In genomic region chr19:54832496-54832895, GRCh38 we compare ENCODE assay signal across 11 cellular contexts. TPM values are rescaled to one million over a fixed set of nuclear protein-coding genes. Genes with fewer than 3 reads are reported as not detected.
"Had no signal": no experiment of that assay in that cellular context is flagged by ENCODE, and none has a peak within 500 bp of the region (broad histone marks: within the 10 kb centered on the region; RNA-seq: fewer than 3 reads in every experiment).

Gene KIR2DS4, plus strand, starts transcription at chr19:54832676.

RNA-seq across cellular contexts. Expression of gene KIR2DS4, which starts in this region (rescaled TPM):
- total RNA-seq: OCI-LY7, PC-3, PC-9, Peyer's patch, Right ventricle myocardium inferior, Right ventricle myocardium superior, RPMI7951, SJCRH30, SJSA1, SK-MEL-5 had no signal
- polyA plus RNA-seq: SK-N-SH had no signal
